In the genomic region with DNA sequence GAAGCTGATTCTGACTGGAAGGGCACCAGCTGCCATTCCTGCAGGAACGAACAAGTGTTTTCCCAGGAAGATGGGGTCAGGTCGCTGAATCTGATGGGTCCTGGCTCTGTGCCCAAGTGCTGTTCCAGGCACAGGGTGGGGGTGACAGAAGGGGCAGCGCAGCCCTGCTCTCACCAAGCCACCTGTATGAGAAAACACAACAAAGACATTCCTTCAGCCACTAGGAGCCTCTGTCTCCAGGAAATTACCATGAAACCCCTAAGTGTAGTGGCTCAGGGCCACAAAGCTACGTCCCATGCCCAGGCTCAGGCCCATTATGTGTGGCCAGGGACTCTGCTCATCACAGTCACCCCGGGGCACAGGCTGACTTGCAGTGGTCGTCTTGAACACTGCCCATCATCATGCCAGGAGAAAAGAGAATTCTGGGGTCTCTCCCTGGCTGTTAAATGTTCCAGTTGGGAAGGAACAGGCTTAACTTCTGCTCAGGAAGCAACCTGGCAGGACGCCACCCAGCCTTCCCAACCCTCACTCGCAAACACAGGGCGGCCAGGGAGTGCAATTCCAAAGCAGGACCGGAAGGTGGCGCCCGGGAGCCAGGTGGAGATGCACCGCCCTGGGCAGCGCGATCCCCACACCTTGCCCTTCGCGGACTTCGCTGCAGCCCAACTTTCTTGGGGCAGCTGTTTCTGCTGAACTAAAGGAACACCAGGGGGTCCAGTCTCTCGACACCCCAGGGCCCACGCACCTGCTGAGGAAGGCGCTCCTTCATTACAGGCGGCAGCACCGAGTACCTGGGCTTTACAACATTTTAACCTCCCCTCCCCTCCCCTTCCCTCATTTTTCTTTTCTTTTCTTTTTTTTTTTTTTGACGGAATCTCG, we compare ENCODE assay signal across 8 cellular contexts.
A peak's percentile ranks its signal among the peaks of the same experiment; 100 is the strongest.
DNase-seq lines count a peak whose midpoint lies in the region; ATAC-seq lines count a peak whose summit lies in the region.

No MANE protein-coding gene starts in this region.

- ATAC-seq in HG02884 (IDR thresholded peaks at IDR 0.05; ENCODE audit: unreplicated experiment) (peak; percentile 69), HG03565 (IDR thresholded peaks at IDR 0.05; ENCODE audit: unreplicated experiment) (no peak)

- peak overlapping the region; percentile 28 for H3K27ac ChIP-seq in caudate nucleus (ENCODE audit: low read depth, low read length)

- peak; percentile 47 for DNase-seq in GM04504 (ENCODE audit: low read depth)
- peak; percentile 92 for DNase-seq in NCI-H2171 treated with DMSO at 0.1 percent for 48 hours (lab: John Stamatoyannopoulos, UW)
- DNase-seq in activated CD4-positive, CD25-positive, alpha-beta regulatory T cell treated with anti-CD3 and anti-CD28 coated beads, Interleukin-2, amount 50 U/mL, for 16 hours (ENCODE audit: low read depth, low spot score): peak; percentile 44
- peak in 52 of 61 donors; percentile 4 to 75 (median 44) for DNase-seq in caudate nucleus (lab: John Stamatoyannopoulos, UW)
- peak; percentile 62 for DNase-seq in kidney glomerular epithelial cell (lab: John Stamatoyannopoulos, UW)
- DNase-seq in stimulated activated CD4-positive, alpha-beta T cell treated with anti-CD3 and anti-CD28 coated beads, Interleukin-1b, Interleukin-23, amount 100 ng/mL, for 1 hour (ENCODE audit: low read depth in 2 of 2): peak; percentile 36 to 63
